ENCODE assay signal across 25 cellular contexts in the genomic region with DNA sequence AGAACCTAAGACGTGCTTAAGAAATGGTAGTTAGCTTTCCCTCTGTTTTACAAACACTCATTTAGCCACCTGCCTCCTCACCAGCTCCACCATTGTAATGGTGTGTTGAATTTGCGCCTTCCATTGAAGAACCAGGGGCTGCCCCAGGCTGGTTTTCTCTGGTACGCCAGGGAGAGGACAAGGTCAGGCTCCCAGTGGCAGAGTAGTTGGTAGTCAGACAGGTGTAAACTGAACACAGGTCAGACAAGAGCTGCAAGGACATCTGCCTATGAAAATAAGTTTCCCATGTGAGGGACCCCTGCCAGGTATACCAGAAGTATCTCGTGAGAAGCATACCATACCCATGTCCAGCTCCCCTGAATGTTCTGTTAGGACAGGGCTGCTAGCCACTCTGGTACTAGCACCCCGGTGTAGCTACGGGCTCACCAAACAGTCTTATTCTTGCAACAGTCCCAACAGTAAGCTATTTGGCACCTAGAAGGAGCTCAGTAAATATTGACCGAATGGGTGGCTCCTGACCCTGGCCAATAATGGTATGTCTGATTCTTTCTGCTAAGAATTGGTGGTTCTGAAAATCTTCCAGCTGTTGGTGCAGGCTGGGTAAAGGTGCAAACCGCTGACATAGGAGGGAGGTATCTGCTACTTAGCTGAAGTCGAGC.
"Had no signal": no experiment of that assay in that cellular context is flagged by ENCODE, and none has a peak within 500 bp of the region (broad histone marks: within the 10 kb centered on the region; RNA-seq: fewer than 3 reads in every experiment).

No MANE protein-coding gene starts in this region.

- ATAC-seq: activated T-helper 17 cell treated with anti-CD3 and anti-CD28 coated beads, Interleukin-2, amount 50 U/mL, for 72 hours; T-helper 17 cell had no signal

- H3K27ac ChIP-seq: brain microvascular endothelial cell, KMS-11, VCaP had no signal

- H3K36me3 ChIP-seq: brain microvascular endothelial cell, MG63 had no signal

- H3K4me1 Mint-ChIP-seq: activated CD4-positive, alpha-beta T cell treated with anti-CD3 and anti-CD28 coated beads, Interleukin-2, amount 10 ng/mL, durations not matched to agents 7 days and 5 days; activated T-helper 17 cell treated with anti-CD3 and anti-CD28 coated beads, Interleukin-2, amount 50 U/mL, for 72 hours; T-helper 17 cell had no signal

- H3K27ac Mint-ChIP-seq: activated CD4-positive, alpha-beta memory T cell treated with anti-CD3 and anti-CD28 coated beads for 36 hours; activated CD4-positive, alpha-beta T cell treated with anti-CD3 and anti-CD28 coated beads, Interleukin-2, amount 10 ng/mL, durations not matched to agents 7 days and 5 days; activated naive CD4-positive, alpha-beta T cell treated with anti-CD3 and anti-CD28 coated beads for 36 hours; activated naive CD8-positive, alpha-beta T cell; activated T-helper 17 cell treated with anti-CD3 and anti-CD28 coated beads, Interleukin-2, amount 50 U/mL, for 72 hours; T-helper 17 cell had no signal

- H3K27me3 Mint-ChIP-seq: activated CD4-positive, alpha-beta memory T cell treated with anti-CD3 and anti-CD28 coated beads for 36 hours; activated CD4-positive, alpha-beta T cell treated with anti-CD3 and anti-CD28 coated beads, Interleukin-2, amount 10 ng/mL, durations not matched to agents 7 days and 5 days; activated T-helper 17 cell treated with anti-CD3 and anti-CD28 coated beads, Interleukin-2, amount 50 U/mL, for 72 hours; T-helper 17 cell had no signal

- H3K9me3 ChIP-seq: MG63 had no signal

- H3K4me3 ChIP-seq: MG63 had no signal

- DNase-seq: activated CD4-positive, alpha-beta memory T cell treated with anti-CD3 and anti-CD28 coated beads for 36 hours; activated CD4-positive, alpha-beta T cell treated with anti-CD3 and anti-CD28 coated beads, Interleukin-2, amount 10 ng/mL, durations not matched to agents 7 days and 5 days; activated CD4-positive, CD25-positive, alpha-beta regulatory T cell; activated CD8-positive, alpha-beta memory T cell treated with anti-CD3 and anti-CD28 coated beads for 24 hours; activated gamma-delta T cell; activated naive CD4-positive, alpha-beta T cell treated with anti-CD3 and anti-CD28 coated beads for 36 hours; activated T-cell treated with anti-CD3 and anti-CD28 coated beads for 4 hours; activated T-cell treated with anti-CD3 and anti-CD28 coated beads, Interleukin-2, amount 50 U/mL, for 48 hours; amygdala; brain microvascular endothelial cell; MG63; MV-4-11; NCI-H1092 treated with DMSO at 0.1 percent for 48 hours; NCI-H1417 treated with DMSO at 0.1 percent for 48 hours; NCI-H187; NCI-H2081; NCI-H526 treated with DMSO at 0.1 percent for 48 hours; NCI-H82; SIG-M5; T-helper 17 cell; T1000 had no signal

- H3K4me3 Mint-ChIP-seq: activated CD4-positive, alpha-beta memory T cell treated with anti-CD3 and anti-CD28 coated beads for 36 hours; activated CD4-positive, alpha-beta T cell treated with anti-CD3 and anti-CD28 coated beads, Interleukin-2, amount 10 ng/mL, durations not matched to agents 7 days and 5 days; activated naive CD4-positive, alpha-beta T cell treated with anti-CD3 and anti-CD28 coated beads for 36 hours; activated naive CD8-positive, alpha-beta T cell; activated T-helper 17 cell treated with anti-CD3 and anti-CD28 coated beads, Interleukin-2, amount 50 U/mL, for 72 hours; T-helper 17 cell had no signal

- H3K36me3 Mint-ChIP-seq: activated CD4-positive, alpha-beta memory T cell treated with anti-CD3 and anti-CD28 coated beads for 36 hours; activated naive CD8-positive, alpha-beta T cell had no signal

- H3K27me3 ChIP-seq: brain microvascular endothelial cell, MG63 had no signal
